Comparison of ENCODE assay signal across 8 cellular contexts in the genomic region with DNA sequence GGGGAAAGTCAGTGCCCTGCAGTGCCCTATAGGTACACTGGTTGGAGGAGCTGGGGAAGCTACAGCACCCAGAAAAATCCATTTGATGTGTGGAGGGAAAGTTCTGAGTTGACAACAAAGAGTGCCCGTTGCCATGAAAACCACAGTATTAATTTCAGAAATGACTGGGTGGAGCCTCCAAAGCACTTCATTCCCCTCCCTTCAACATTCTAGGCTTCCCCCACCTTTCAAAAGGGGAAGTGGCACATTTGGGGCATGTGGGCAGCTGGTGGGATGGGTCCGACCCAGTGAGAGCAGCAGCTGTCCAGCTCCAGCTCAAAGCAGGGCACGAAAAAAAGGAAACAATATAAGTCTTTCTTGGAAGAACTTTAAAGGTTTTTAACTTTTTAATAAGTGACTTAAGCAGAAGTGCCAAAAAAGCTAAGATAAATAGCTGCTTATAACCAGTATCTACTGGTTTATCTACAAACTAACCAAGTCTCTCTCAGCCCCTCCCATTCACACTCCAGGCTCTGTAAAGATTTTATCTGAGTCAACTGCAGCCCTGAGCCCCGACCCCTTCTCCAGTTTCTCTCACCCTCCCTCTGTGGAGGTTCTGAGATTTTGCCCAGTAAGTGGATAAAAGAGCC. TPM values are rescaled to one million over a fixed set of nuclear protein-coding genes. Genes with fewer than 3 reads are reported as not detected.
DNase-seq lines count a peak whose midpoint lies in the region; ATAC-seq and TF ChIP-seq lines count a peak whose summit lies in the region.

No MANE protein-coding gene starts in this region.

- H3K9me3 ChIP-seq in colonic mucosa (no peaks in the 10 kb centered on the region), mucosa of rectum (ENCODE audit: control insufficient read depth in 2 of 2, low read length in 2 of 2) (no peaks in the 10 kb centered on the region)

- H3K36me3 ChIP-seq in colonic mucosa (peaks cover 15% of the 10 kb centered on the region), mucosa of rectum (ENCODE audit: control insufficient read depth in 2 of 2, insufficient read depth in 2 of 2, low read length in 2 of 2) (peaks cover 15 to 18% of the 10 kb centered on the region in 2 donors)

- no peaks in the 10 kb centered on the region for H3K27me3 ChIP-seq in colonic mucosa
- H3K27me3 ChIP-seq in mucosa of rectum (ENCODE audit: control insufficient read depth in 2 of 2, insufficient read depth in 2 of 2, low read length in 2 of 2) = no peaks in the 10 kb centered on the region

- peak overlapping the region; percentile 61 to 90 for H3K9ac ChIP-seq in colonic mucosa (ENCODE audit: low read depth in 2 of 2, low read length in 2 of 2)
- peak overlapping the region; percentile 54 to 82 for H3K9ac ChIP-seq in mucosa of rectum (ENCODE audit: low read depth in 1 of 2, low read length in 2 of 2)

- peak; percentile 32 for ATAC-seq in HG03342 (IDR thresholded peaks at IDR 0.05; ENCODE audit: unreplicated experiment)

- H3K4me3 ChIP-seq in colonic mucosa (no peak overlapping the region), mucosa of rectum (ENCODE audit: low read length in 2 of 2) (peak overlapping the region in 1 of 2 donors; percentile 60)

- H3K27ac ChIP-seq in colonic mucosa (peak overlapping the region; percentile 92), mucosa of rectum (ENCODE audit: low read depth in 2 of 2, low read length in 2 of 2) (peak overlapping the region; percentile 96 to 98)

- peak; percentile 53 for DNase-seq in NCI-H82 (lab: John Stamatoyannopoulos, UW)
- DNase-seq in NCI-H82 treated with DMSO at 0.1 percent for 48 hours (lab: John Stamatoyannopoulos, UW; ENCODE audit: unreplicated experiment) = no peak
- DNase-seq in T-helper 2 cell = peak in 3 of 5 experiments; percentile 68 to 92 (median 86)
- no peak for DNase-seq in colonic mucosa
- no peak for DNase-seq in iPS-NIHi7 (ENCODE audit: extremely low spot score)
- no peak for DNase-seq in COR-L47 (lab: John Stamatoyannopoulos, UW)

- peaks cover 53% of the 10 kb centered on the region for H3K4me1 ChIP-seq in colonic mucosa
- peaks cover 77 to 80% of the 10 kb centered on the region in 2 donors for H3K4me1 ChIP-seq in mucosa of rectum (ENCODE audit: control insufficient read depth in 2 of 2, insufficient read depth in 2 of 2, low read length in 2 of 2)

- TF ChIP-seq CTCF in colonic mucosa (IDR thresholded peaks at IDR 0.05) = no peak

- intact Hi-C loops in colonic mucosa (cut with DNase I) = loop anchor here (5.0 kb wide), 1 partner anchor 153 kb away; no protein-coding TSS in a partner anchor

RNA-seq across cellular contexts. Expression of a gene that starts 9.0 kb away (rescaled TPM):
- 100 to 1,000 TPM; 458 to 631 TPM for total RNA-seq in colonic mucosa

RNA-seq across cellular contexts. Expression of a gene that starts 18.1 kb away (rescaled TPM):
- total RNA-seq in colonic mucosa = 1,000 to 10,000 TPM; 1,328 to 1,358 TPM

RNA-seq across cellular contexts. Expression of a gene that starts 35.7 kb away (rescaled TPM):
- 10 to 100 TPM; 11.1 to 26.2 TPM for total RNA-seq in colonic mucosa

RNA-seq across cellular contexts. Expression of a gene that starts 46.1 kb away (rescaled TPM):
- total RNA-seq in colonic mucosa = 100 to 1,000 TPM in 1 of 2 donors, 10 to 100 TPM in 1; 91.0 to 133 TPM

RNA-seq across cellular contexts. Expression of a gene that starts 57.0 kb away (rescaled TPM):
- total RNA-seq in colonic mucosa = 10 to 100 TPM; 37.5 to 58.7 TPM

Comparison
In these comparisons a context has a peak if more than half of its experiments do, and no peak if none do; other contexts are left out.
1. DNase-seq: peak in NCI-H82 (single experiment) and T-helper 2 cell (3 of 5); none in NCI-H82 treated with DMSO at 0.1 percent for 48 hours (single experiment), colonic mucosa (single experiment), iPS-NIHi7 (single experiment) and COR-L47 (single experiment).